In genomic region chr2:98632351-98632750, GRCh38 we compare ENCODE assay signal across 1 cellular context.
TF ChIP-seq lines count a peak whose summit lies in the region.

No MANE protein-coding gene starts in this region.

TF ChIP-seq in HepG2, 621 proteins besides CTCF, POLR2A, EP300 and RAD21:
- TF ChIP-seq RBM22 (optimal IDR thresholded peaks at IDR 0.05; ENCODE audit: low read length) (peak; percentile 49), ZNF792 (CRISPR knock-in tag; IDR thresholded peaks at IDR 0.05) (no peak), JARID2 (CRISPR knock-in tag; IDR thresholded peaks at IDR 0.05; ENCODE audit: insufficient replicate concordance) (no peak), ZNF761 (CRISPR knock-in tag; conservative IDR thresholded peaks at IDR 0.05) (no peak), REXO4 (CRISPR knock-in tag; IDR thresholded peaks at IDR 0.05; ENCODE audit: borderline replicate concordance) (no peak)
- TF ChIP-seq, protein P1, sequence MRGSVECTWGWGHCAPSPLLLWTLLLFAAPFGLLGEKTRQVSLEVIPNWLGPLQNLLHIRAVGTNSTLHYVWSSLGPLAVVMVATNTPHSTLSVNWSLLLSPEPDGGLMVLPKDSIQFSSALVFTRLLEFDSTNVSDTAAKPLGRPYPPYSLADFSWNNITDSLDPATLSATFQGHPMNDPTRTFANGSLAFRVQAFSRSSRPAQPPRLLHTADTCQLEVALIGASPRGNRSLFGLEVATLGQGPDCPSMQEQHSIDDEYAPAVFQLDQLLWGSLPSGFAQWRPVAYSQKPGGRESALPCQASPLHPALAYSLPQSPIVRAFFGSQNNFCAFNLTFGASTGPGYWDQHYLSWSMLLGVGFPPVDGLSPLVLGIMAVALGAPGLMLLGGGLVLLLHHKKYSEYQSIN (CRISPR knock-in tag; IDR thresholded peaks at IDR 0.05; ENCODE audit: borderline replicate concordance): no peak
